In genomic region chr14:32711103-32711680, GRCh38 we compare ENCODE assay signal across 8 cellular contexts.
A peak's percentile ranks its signal among the peaks of the same experiment; 100 is the strongest.
DNase-seq lines count a peak whose midpoint lies in the region; ATAC-seq, FAIRE-seq and TF ChIP-seq lines count a peak whose summit lies in the region.
"Had no signal": no experiment of that assay in that cellular context is flagged by ENCODE, and none has a peak within 500 bp of the region (broad histone marks: within the 10 kb centered on the region; RNA-seq: fewer than 3 reads in every experiment).

No MANE protein-coding gene starts in this region.

- no peak for TF ChIP-seq EP300 in K562 (IDR thresholded peaks at IDR 0.05; ENCODE audit: low read length)

- H2AFZ ChIP-seq in K562 (ENCODE audit: low read depth, low read length) = no peak overlapping the region

- in situ Hi-C loops in K562 (cut with MboI) = loop anchor here (10.0 to 25.0 kb wide), 2 partner anchors 1084 to 1601 kb away; no protein-coding TSS in a partner anchor

- no peaks in the 10 kb centered on the region for H3K9me1 ChIP-seq in K562 (ENCODE audit: control insufficient read depth, insufficient read depth, low read length)

- H3K4me1 ChIP-seq in K562 (replicated peaks in 1 of 2; ENCODE audit: control insufficient read depth in 2 of 2, insufficient read depth in 2 of 2, low read length in 2 of 2) (no peaks in the 10 kb centered on the region), kidney (ENCODE audit: control insufficient read depth in 1 of 2, insufficient read depth in 1 of 2, low read depth in 1 of 2, low read length in 2 of 2) (no peaks in the 10 kb centered on the region), uterus (peaks cover 0 to 12% of the 10 kb centered on the region in 2 donors)

- intact Hi-C loops in K562 (cut with micrococcal nuclease) = loop anchor here (10.0 kb wide), 1 partner anchor 126 kb away; no protein-coding TSS in a partner anchor
- intact Hi-C loops in kidney (cut with DNase I) = no loop called here
- intact Hi-C loops in uterus (cut with DNase I; ENCODE audit: low total_unique reads) = no loop called here

- H3K36me3 ChIP-seq in K562 (ENCODE audit: control insufficient read depth, insufficient read depth, low read length) (no peaks in the 10 kb centered on the region), kidney (ENCODE audit: control insufficient read depth in 1 of 2, insufficient read depth in 2 of 2, low read length in 2 of 2) (no peaks in the 10 kb centered on the region), uterus (no peaks in the 10 kb centered on the region)

- DNase-seq in GM03348 (ENCODE audit: low spot score) (peak; percentile 24), NCI-H2227 treated with DMSO at 0.1 percent for 48 hours (lab: John Stamatoyannopoulos, UW) (peak; percentile 63), K562 (ENCODE audit: extremely low read depth in 1 of 4, low spot score in 3 of 4) (peak; percentile 18 to 28 (median 19)), kidney (no peak), uterus (no peak), cerebellum (ENCODE audit: low spot score) (no peak)
- DNase-seq: activated B cell treated with CpG ODN at 0.5 μM for 24 hours had no signal

- TF ChIP-seq RAD21 in K562 (CRISPR knock-in tag; conservative IDR thresholded peaks at IDR 0.05 in 1 of 2, IDR thresholded peaks at IDR 0.05 in 1 of 2) = peak; percentile 29 to 64; a peak in 3 of 4 replicates

- H3K27ac ChIP-seq in K562 (ENCODE audit: extremely low read depth, low read depth, low read length) (no peak overlapping the region), kidney (ENCODE audit: low read depth in 2 of 2, low read length in 2 of 2) (no peak overlapping the region), uterus (no peak overlapping the region)

- POLR2A ChIA-PET in K562 (lab: Yijun Ruan, JAX) = no interaction called here

- TF ChIP-seq CTCF in K562 (IDR thresholded peaks at IDR 0.05 in 2 of 3, conservative IDR thresholded peaks at IDR 0.05 in 1 of 3; ENCODE audit: insufficient read depth in 2 of 3, low read depth in 1 of 3, low read length in 3 of 3) (peak; percentile 14 to 54 (median 35); a peak in 3 of 6 replicates), kidney (IDR thresholded peaks at IDR 0.05; ENCODE audit: borderline replicate concordance, extremely low read depth, insufficient read depth) (peak; percentile 43), uterus (IDR thresholded peaks at IDR 0.05) (peak in 3 of 4 experiments; percentile 18 to 41 (median 24))

- FAIRE-seq in K562 (lab: Jason Lieb, UNC) (peak; percentile 35), kidney (lab: Jason Lieb, UNC) (peak; percentile 13)

- H3K9ac ChIP-seq in K562 (ENCODE audit: insufficient read depth in 1 of 2, low read depth in 2 of 2, low read length in 2 of 2) (no peak overlapping the region), kidney (ENCODE audit: low read length in 2 of 2) (no peak overlapping the region)

- 0% methylated on average over 3 of the region's 3 CpGs for WGBS in K562 (ENCODE audit: insufficient coverage, low coverage, missing lambda C conversion rate)

- no peaks in the 10 kb centered on the region for H3K9me3 ChIP-seq in K562 (replicated peaks; ENCODE audit: control insufficient read depth, insufficient read depth, low read depth, low read length)
- no peaks in the 10 kb centered on the region for H3K9me3 ChIP-seq in kidney (ENCODE audit: control insufficient read depth in 1 of 2, low read length in 2 of 2)
- no peaks in the 10 kb centered on the region for H3K9me3 ChIP-seq in uterus

- BruUV-seq in K562 (replicated peaks; lab: Mats Ljungman, UMichigan) = no TSS peak

- no peak overlapping the region for H3K4me3 ChIP-seq in K562
- no peak overlapping the region for H3K4me3 ChIP-seq in kidney (ENCODE audit: low read length in 2 of 2)
- H3K4me3 ChIP-seq in uterus = no peak overlapping the region

- no peaks in the 10 kb centered on the region for H3K79me2 ChIP-seq in K562 (ENCODE audit: control insufficient read depth, insufficient read depth, low read length)

- H3K27me3 ChIP-seq in K562 (ENCODE audit: control insufficient read depth in 2 of 2, insufficient read depth in 2 of 2, low read length in 2 of 2) = no peaks in the 10 kb centered on the region; a peak in 1 of 5 replicates
- H3K27me3 ChIP-seq in uterus = no peaks in the 10 kb centered on the region

- peak; percentile 71 for ATAC-seq in HG02759 (IDR thresholded peaks at IDR 0.05; ENCODE audit: unreplicated experiment)
- ATAC-seq in K562 = 0 out of 3 replicates have a peak, but pooled peaks have one; percentile 43

- TF ChIP-seq POLR2A in K562 (conservative IDR thresholded peaks at IDR 0.05) = no peak
- TF ChIP-seq POLR2A in uterus (IDR thresholded peaks at IDR 0.05) = no peak

- no peak overlapping the region for H3K4me2 ChIP-seq in K562 (ENCODE audit: insufficient read depth, low read length)

- no peaks in the 10 kb centered on the region for H4K20me1 ChIP-seq in K562 (replicated peaks; ENCODE audit: control insufficient read depth, insufficient read depth, low read length)

- CTCF ChIA-PET in K562 (lab: Yijun Ruan, JAX; ENCODE audit: low intra/inter-chr PET ratio) = interaction anchor here (0.6 kb wide), 1 partner anchor 1613 kb away, joined by 8 read pairs; no protein-coding TSS in a partner anchor

TF ChIP-seq in K562, 482 proteins besides CTCF, POLR2A, EP300 and RAD21:
- TF ChIP-seq CHD4 (IDR thresholded peaks at IDR 0.05; ENCODE audit: insufficient read depth, insufficient replicate concordance, low read depth, low read length, poor library complexity, severe bottlenecking) (no peak), ZNF398 (CRISPR knock-in tag; IDR thresholded peaks at IDR 0.05) (no peak), KLF6 (CRISPR knock-in tag; IDR thresholded peaks at IDR 0.05; ENCODE audit: borderline replicate concordance) (no peak), ZBED1 (IDR thresholded peaks at IDR 0.05) (no peak)

Comparison
In these comparisons a context has a peak if more than half of its experiments do, and no peak if none do; other contexts are left out.
1. DNase-seq: peak in GM03348 (single experiment), NCI-H2227 treated with DMSO at 0.1 percent for 48 hours (single experiment) and K562 (4 of 4); none in kidney (single experiment), uterus (0 of 2) and cerebellum (single experiment).
2. Peak in every context shown above with its lines, with median percentiles within 50 percentile points of each other: CTCF ChIP-seq.